In genomic region chr2:190684941-190685340, GRCh38 we compare ENCODE assay signal across 22 cellular contexts.
DNase-seq lines count a peak whose midpoint lies in the region; ATAC-seq, FAIRE-seq and TF ChIP-seq lines count a peak whose summit lies in the region.
"Had no signal": no experiment of that assay in that cellular context is flagged by ENCODE, and none has a peak within 500 bp of the region (broad histone marks: within the 10 kb centered on the region; RNA-seq: fewer than 3 reads in every experiment).

No MANE protein-coding gene starts in this region.

- FAIRE-seq in D721Med (lab: Jason Lieb, UNC) (peak; percentile 53), GM19239 (lab: Jason Lieb, UNC) (peak; percentile 68)
- FAIRE-seq: A549, GM12878, GM18507, H54 had no signal

- no peak for ATAC-seq in GM19397 (IDR thresholded peaks at IDR 0.05; ENCODE audit: unreplicated experiment)
- no peak for ATAC-seq in HG03439 (IDR thresholded peaks at IDR 0.05; ENCODE audit: unreplicated experiment)
- ATAC-seq: A549, GM12878 had no signal

- TF ChIP-seq CTCF in D721Med (IDR thresholded peaks at IDR 0.05; ENCODE audit: insufficient read depth, missing control alignments) = no peak

- DNase-seq in D721Med (ENCODE audit: insufficient read length, low spot score) = no peak
- DNase-seq in GM19239 (ENCODE audit: insufficient read length, low spot score) = no peak
- peak; percentile 61 for DNase-seq in cerebellar cortex (ENCODE audit: low spot score)
- DNase-seq in inferior parietal cortex (ENCODE audit: extremely low spot score) = peak; percentile 61
- DNase-seq in NCI-H748 treated with DMSO at 0.1 percent for 48 hours (lab: John Stamatoyannopoulos, UW) = no peak
- no peak for DNase-seq in HUDEP-2 (lab: John Stamatoyannopoulos, UW; ENCODE audit: unreplicated experiment in 76 of 76)
- DNase-seq: 8988T; ACHN; Calu3; CD4-positive, alpha-beta memory T cell; COR-L47; DMS153; DND-41; GDM1; GOT3; HFFc6 had no signal

Comparison
In these comparisons a context has a peak if more than half of its experiments do, and no peak if none do; other contexts are left out.
1. DNase-seq: peak in cerebellar cortex (single experiment) and inferior parietal cortex (single experiment); none in D721Med (single experiment), GM19239 (single experiment), NCI-H748 treated with DMSO at 0.1 percent for 48 hours (single experiment) and HUDEP-2 (0 of 76).